In genomic region chr7:2729893-2730716, GRCh38 we compare ENCODE assay signal across 13 cellular contexts. TPM values are rescaled to one million over a fixed set of nuclear protein-coding genes. Genes with fewer than 3 reads are reported as not detected.
DNase-seq lines count a peak whose midpoint lies in the region; ATAC-seq and TF ChIP-seq lines count a peak whose summit lies in the region.
"Had no signal": no experiment of that assay in that cellular context is flagged by ENCODE, and none has a peak within 500 bp of the region (broad histone marks: within the 10 kb centered on the region; RNA-seq: fewer than 3 reads in every experiment).

No MANE protein-coding gene starts in this region.

- CTCF ChIA-PET in PC-9 (lab: Charles Lee): interaction anchor here (0.6 kb wide), 1 partner anchor 263 kb away, joined by 7 read pairs; no protein-coding TSS in a partner anchor

- DNase-seq in PC-9 (no peak), esophagus muscularis mucosa (ENCODE audit: extremely low spot score) (no peak), suprapubic skin (ENCODE audit: low spot score in 2 of 2) (peak; percentile 46 to 72), DMS153 treated with DMSO at 0.1 percent for 48 hours (lab: John Stamatoyannopoulos, UW; ENCODE audit: unreplicated experiment) (no peak)
- DNase-seq in stimulated activated effector memory CD8-positive, alpha-beta T cell treated with anti-CD3 and anti-CD28 coated beads, Interleukin-12 subunit alpha, Interleukin-12 subunit beta, amount 100 ng/mL, for 72 hours (ENCODE audit: low spot score in 2 of 2): no peak
- DNase-seq: activated naive CD8-positive, alpha-beta T cell treated with anti-CD3 and anti-CD28 coated beads, Interleukin-2, amount 10 ng/mL, durations not matched to agents 7 days and 5 days; DMS79; erythroblast; stimulated activated CD4-positive, alpha-beta T cell treated with anti-CD3 and anti-CD28 coated beads, Interleukin-1b, Interleukin-23, amount 100 ng/mL, for 48 hours had no signal

- H3K4me1 ChIP-seq in PC-9 (replicated peaks; ENCODE audit: insufficient read depth): peaks cover 19% of the 10 kb centered on the region
- peaks cover 23 to 51% (median 38%) of the 10 kb centered on the region in 4 donors for H3K4me1 ChIP-seq in esophagus muscularis mucosa
- peaks cover 8 to 16% of the 10 kb centered on the region in 2 donors for H3K4me1 ChIP-seq in muscle layer of duodenum (ENCODE audit: control insufficient read depth in 1 of 2, insufficient read depth in 2 of 2, low read length in 2 of 2)
- peaks cover 19% of the 10 kb centered on the region for H3K4me1 ChIP-seq in suprapubic skin

- H3K36me3 Mint-ChIP-seq in stimulated activated effector memory CD8-positive, alpha-beta T cell treated with anti-CD3 and anti-CD28 coated beads, Interleukin-12 subunit alpha, Interleukin-12 subunit beta, amount 100 ng/mL, for 72 hours: no peaks in the 10 kb centered on the region

- H4K20me1 ChIP-seq in PC-9 (ENCODE audit: insufficient read depth): no peaks in the 10 kb centered on the region; the same call in 1 of the 2 replicates

- TF ChIP-seq CTCF in PC-9 (conservative IDR thresholded peaks at IDR 0.05) (no peak), esophagus muscularis mucosa (IDR thresholded peaks at IDR 0.05) (no peak), suprapubic skin (IDR thresholded peaks at IDR 0.05) (no peak)

- H3K4me2 ChIP-seq in PC-9: no peak overlapping the region

- H2AFZ ChIP-seq in PC-9: no peak overlapping the region

- H3K36me3 ChIP-seq in PC-9 (ENCODE audit: low read depth) (peaks cover 29% of the 10 kb centered on the region), esophagus muscularis mucosa (peaks cover 0 to 45% (median 23%) of the 10 kb centered on the region in 4 donors), muscle layer of duodenum (ENCODE audit: control insufficient read depth in 1 of 2, insufficient read depth in 2 of 2, low read length in 2 of 2) (peaks cover 14 to 17% of the 10 kb centered on the region in 2 donors), suprapubic skin (peaks cover 24% of the 10 kb centered on the region)

- H3K79me2 ChIP-seq in PC-9 (ENCODE audit: low read depth): peaks cover 41% of the 10 kb centered on the region

- H3K27ac ChIP-seq in PC-9 (no peak overlapping the region), esophagus muscularis mucosa (replicated peaks in 1 of 4) (peak overlapping the region; percentile 64 to 83 (median 70)), muscle layer of duodenum (ENCODE audit: low read length) (peak overlapping the region; percentile 76), suprapubic skin (peak overlapping the region; percentile 4)

- intact Hi-C loops in PC-9 (cut with micrococcal nuclease; ENCODE audit: unreplicated experiment) (loop anchor here (5.0 kb wide), 1 partner anchor 132 kb away; no protein-coding TSS in a partner anchor), esophagus muscularis mucosa (cut with DNase I) (no loop called here)

- no peaks in the 10 kb centered on the region for H3K27me3 ChIP-seq in PC-9 (ENCODE audit: insufficient read depth, low read depth)
- no peaks in the 10 kb centered on the region for H3K27me3 ChIP-seq in esophagus muscularis mucosa
- no peaks in the 10 kb centered on the region for H3K27me3 ChIP-seq in muscle layer of duodenum (ENCODE audit: low read depth, low read length)
- no peaks in the 10 kb centered on the region for H3K27me3 ChIP-seq in suprapubic skin

- 68% methylated on average over 18 of the region's 33 CpGs for WGBS in esophagus muscularis mucosa
- WGBS in suprapubic skin: 80% methylated on average over 33 of the region's 33 CpGs

- H3K9me3 ChIP-seq in PC-9 (ENCODE audit: insufficient read depth, low read depth) (peaks cover 7% of the 10 kb centered on the region; the same call in 1 of the 2 replicates), esophagus muscularis mucosa (no peaks in the 10 kb centered on the region), muscle layer of duodenum (ENCODE audit: control insufficient read depth in 1 of 2, low read length in 2 of 2) (no peaks in the 10 kb centered on the region), suprapubic skin (no peaks in the 10 kb centered on the region)

- no peak overlapping the region for H3K4me3 ChIP-seq in PC-9
- peak overlapping the region; percentile 12 to 33 (median 26) for H3K4me3 ChIP-seq in esophagus muscularis mucosa
- peak overlapping the region in 1 of 2 donors; percentile 30 for H3K4me3 ChIP-seq in muscle layer of duodenum (ENCODE audit: low read depth in 1 of 2, low read length in 2 of 2)
- H3K4me3 ChIP-seq in suprapubic skin: no peak overlapping the region

- BruUV-seq in PC-9 (replicated peaks; lab: Mats Ljungman, UMichigan): TSS peak; percentile 13

- no peak overlapping the region for H3K4me3 Mint-ChIP-seq in stimulated activated effector memory CD8-positive, alpha-beta T cell treated with anti-CD3 and anti-CD28 coated beads, Interleukin-12 subunit alpha, Interleukin-12 subunit beta, amount 100 ng/mL, for 72 hours
- H3K4me3 Mint-ChIP-seq: activated naive CD8-positive, alpha-beta T cell treated with anti-CD3 and anti-CD28 coated beads, Interleukin-2, amount 10 ng/mL, durations not matched to agents 7 days and 5 days had no signal

- H3K4me1 Mint-ChIP-seq in stimulated activated effector memory CD8-positive, alpha-beta T cell treated with anti-CD3 and anti-CD28 coated beads, Interleukin-12 subunit alpha, Interleukin-12 subunit beta, amount 100 ng/mL, for 72 hours: peaks cover 9% of the 10 kb centered on the region

- no peak overlapping the region for H3K27ac Mint-ChIP-seq in stimulated activated effector memory CD8-positive, alpha-beta T cell treated with anti-CD3 and anti-CD28 coated beads, Interleukin-12 subunit alpha, Interleukin-12 subunit beta, amount 100 ng/mL, for 72 hours
- H3K27ac Mint-ChIP-seq: activated naive CD8-positive, alpha-beta T cell treated with anti-CD3 and anti-CD28 coated beads, Interleukin-2, amount 10 ng/mL, durations not matched to agents 7 days and 5 days had no signal

- no peaks in the 10 kb centered on the region for H3K9me3 Mint-ChIP-seq in stimulated activated effector memory CD8-positive, alpha-beta T cell treated with anti-CD3 and anti-CD28 coated beads, Interleukin-12 subunit alpha, Interleukin-12 subunit beta, amount 100 ng/mL, for 72 hours
- H3K9me3 Mint-ChIP-seq: activated naive CD8-positive, alpha-beta T cell treated with anti-CD3 and anti-CD28 coated beads, Interleukin-2, amount 10 ng/mL, durations not matched to agents 7 days and 5 days had no signal

- no peaks in the 10 kb centered on the region for H3K9me2 ChIP-seq in PC-9 (ENCODE audit: insufficient read depth)

- ATAC-seq in HG03521 (IDR thresholded peaks at IDR 0.05; ENCODE audit: unreplicated experiment) (no peak), HG02938 (IDR thresholded peaks at IDR 0.05; ENCODE audit: unreplicated experiment) (no peak)
- no peak for ATAC-seq in stimulated activated effector memory CD8-positive, alpha-beta T cell treated with anti-CD3 and anti-CD28 coated beads, Interleukin-12 subunit alpha, Interleukin-12 subunit beta, amount 100 ng/mL, for 72 hours

- TF ChIP-seq EP300 in esophagus muscularis mucosa (IDR thresholded peaks at IDR 0.05) (no peak), suprapubic skin (IDR thresholded peaks at IDR 0.05) (no peak)

- H3F3A ChIP-seq in PC-9 (ENCODE audit: insufficient read depth, low read depth): peaks cover 24% of the 10 kb centered on the region

- POLR2A ChIA-PET in PC-9 (lab: Charles Lee; ENCODE audit: unreplicated experiment): no interaction called here

- TF ChIP-seq POLR2A in esophagus muscularis mucosa (IDR thresholded peaks at IDR 0.05; ENCODE audit: low read depth) (no peak), suprapubic skin (IDR thresholded peaks at IDR 0.05) (no peak)

RNA-seq across cellular contexts. Expression of gene AMZ1, which starts 42.1 kb away (rescaled TPM):
- total RNA-seq in PC-9 (2021) (0.50 TPM in 1 of 2 replicates, not detected in the other), esophagus muscularis mucosa (1 to 10 TPM in 1 of 4 donors, under 1 TPM in 3; under 0.01 to 1.2 (median 0.53) TPM), suprapubic skin (under 1 TPM in 1 of 4 donors, not detected in 3; 0.17 TPM)
- total RNA-seq: H4 had no signal

Comparison
In these comparisons a context has a peak if more than half of its experiments do, and no peak if none do; other contexts are left out.
1. DNase-seq: peak in suprapubic skin (2 of 2); none in PC-9 (0 of 2), esophagus muscularis mucosa (single experiment), stimulated activated effector memory CD8-positive, alpha-beta T cell treated with anti-CD3 and anti-CD28 coated beads, Interleukin-12 subunit alpha, Interleukin-12 subunit beta, amount 100 ng/mL, for 72 hours (0 of 2) and DMS153 treated with DMSO at 0.1 percent for 48 hours (single experiment).
2. H3K4me3 ChIP-seq: peak in esophagus muscularis mucosa (4 of 4); none in PC-9 (single experiment) and suprapubic skin (single experiment).